23 cellular contexts compared by ENCODE assay signal in genomic region chr3:89654031-89654430, GRCh38.
"Had no signal": no experiment of that assay in that cellular context is flagged by ENCODE, and none has a peak within 500 bp of the region (broad histone marks: within the 10 kb centered on the region; RNA-seq: fewer than 3 reads in every experiment).

No MANE protein-coding gene starts in this region.

- H3K4me1 ChIP-seq: colonic mucosa, esophagus squamous epithelium, gastrocnemius medialis, heart right ventricle, left lung, lower lobe of right lung had no signal

- H3K27me3 ChIP-seq: colonic mucosa, esophagus squamous epithelium, gastrocnemius medialis, heart right ventricle, left lung had no signal

- H3K4me3 ChIP-seq: colonic mucosa, esophagus squamous epithelium, gastrocnemius medialis, heart right ventricle, left lung, lower lobe of right lung, mucosa of descending colon had no signal

- DNase-seq: colonic mucosa; cortex of kidney; effector CD8-positive, alpha-beta T cell; effector memory CD8-positive, alpha-beta T cell; endodermal cell; erythroblast; esophagus squamous epithelium; foreskin fibroblast; foreskin melanocyte; gastrocnemius medialis; glutamatergic neuron; head of caudate nucleus; heart right ventricle; hippocampal formation; left cardiac atrium; left lung; left ventricle myocardium superior; lower lobe of right lung; mesenchymal stem cell; mucosa of descending colon had no signal

- H3K9me3 ChIP-seq: colonic mucosa, gastrocnemius medialis had no signal

- FAIRE-seq: endometrium, islet of Langerhans, keratinocyte had no signal

- H3K36me3 ChIP-seq: colonic mucosa, esophagus squamous epithelium, gastrocnemius medialis, heart right ventricle, left lung, lower lobe of right lung had no signal
